In the genomic region with DNA sequence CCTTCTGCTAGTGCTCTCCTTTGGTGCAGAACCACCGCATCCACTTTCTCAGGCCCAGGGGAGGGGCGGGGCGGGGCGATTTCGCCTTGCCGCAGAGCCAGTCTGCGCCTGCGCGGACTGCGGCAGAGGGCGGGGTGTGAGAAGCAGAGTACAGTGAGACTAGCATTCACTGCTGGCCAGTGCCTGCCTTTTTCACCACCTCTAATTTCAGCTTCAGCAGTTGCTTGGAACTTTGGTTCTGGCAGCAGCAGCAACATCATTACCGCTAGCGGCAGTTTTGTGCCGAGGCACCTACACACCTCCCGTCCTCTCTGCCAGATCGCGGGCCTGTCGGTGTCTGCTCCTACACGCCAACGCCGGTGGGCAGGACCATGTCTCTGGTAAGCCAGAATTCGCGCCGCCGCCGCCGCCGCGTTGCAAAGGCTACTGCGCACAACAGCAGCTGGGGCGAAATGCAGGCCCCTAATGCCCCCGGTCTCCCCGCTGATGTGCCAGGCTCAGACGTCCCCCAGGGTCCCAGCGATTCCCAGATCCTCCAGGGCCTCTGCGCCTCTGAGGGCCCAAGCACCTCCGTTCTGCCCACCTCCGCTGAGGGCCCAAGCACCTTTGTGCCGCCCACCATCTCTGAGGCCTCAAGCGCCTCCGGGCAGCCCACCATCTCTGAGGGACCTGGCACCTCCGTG, we compare ENCODE assay signal across 8 cellular contexts. TPM values are rescaled to one million over a fixed set of nuclear protein-coding genes. Genes with fewer than 3 reads are reported as not detected.
DNase-seq lines count a peak whose midpoint lies in the region; ATAC-seq lines count a peak whose summit lies in the region.

Gene MAGEE1, plus strand, starts transcription at position 151 of the 683 bp plus-strand sequence. Its CDS starts 221 bp downstream, at position 372.

- peak within 1 kb of the TSS; percentile 92 for H3K27ac Mint-ChIP-seq in activated T-cell treated with anti-CD3 and anti-CD28 coated beads, Interleukin-2, amount 50 U/mL, for 72 hours
- peak within 1 kb of the TSS; percentile 67 to 97 (median 86) for H3K27ac Mint-ChIP-seq in naive B cell
- H3K27ac Mint-ChIP-seq in stimulated activated effector memory CD8-positive, alpha-beta T cell treated with anti-CD3 and anti-CD28 coated beads, Interleukin-12 subunit alpha, Interleukin-12 subunit beta, amount 100 ng/mL, for 72 hours: peak within 1 kb of the TSS; percentile 87

- ATAC-seq in HG03442 (IDR thresholded peaks at IDR 0.05; ENCODE audit: unreplicated experiment) (peak; percentile 89), naive B cell (ENCODE audit: low read depth in 2 of 2) (peak; percentile 81 to 82)
- peak; percentile 83 to 86 for ATAC-seq in activated T-cell treated with anti-CD3 and anti-CD28 coated beads, Interleukin-2, amount 50 U/mL, for 72 hours (replicated peaks in 1 of 2)
- peak; percentile 88 for ATAC-seq in stimulated activated effector memory CD8-positive, alpha-beta T cell treated with anti-CD3 and anti-CD28 coated beads, Interleukin-12 subunit alpha, Interleukin-12 subunit beta, amount 100 ng/mL, for 72 hours

- no peaks in the 10 kb centered on the region for H3K9me3 Mint-ChIP-seq in activated T-cell treated with anti-CD3 and anti-CD28 coated beads, Interleukin-2, amount 50 U/mL, for 72 hours
- H3K9me3 Mint-ChIP-seq in naive B cell: no peaks in the 10 kb centered on the region
- H3K9me3 Mint-ChIP-seq in stimulated activated effector memory CD8-positive, alpha-beta T cell treated with anti-CD3 and anti-CD28 coated beads, Interleukin-12 subunit alpha, Interleukin-12 subunit beta, amount 100 ng/mL, for 72 hours: no peaks in the 10 kb centered on the region

- peak within 1 kb of the TSS; percentile 90 to 98 for H3K4me3 Mint-ChIP-seq in activated T-cell treated with anti-CD3 and anti-CD28 coated beads, Interleukin-2, amount 50 U/mL, for 72 hours
- peak within 1 kb of the TSS; percentile 87 to 96 (median 92) for H3K4me3 Mint-ChIP-seq in naive B cell
- H3K4me3 Mint-ChIP-seq in stimulated activated effector memory CD8-positive, alpha-beta T cell treated with anti-CD3 and anti-CD28 coated beads, Interleukin-12 subunit alpha, Interleukin-12 subunit beta, amount 100 ng/mL, for 72 hours: peak within 1 kb of the TSS; percentile 86

- H3K4me1 Mint-ChIP-seq in activated T-cell treated with anti-CD3 and anti-CD28 coated beads, Interleukin-2, amount 50 U/mL, for 72 hours (ENCODE audit: low read depth): peaks cover 31% of the 10 kb centered on the region
- H3K4me1 Mint-ChIP-seq in naive B cell: peaks cover 0 to 7% (median 7%) of the 10 kb centered on the region in 3 donors
- peaks cover 25% of the 10 kb centered on the region for H3K4me1 Mint-ChIP-seq in stimulated activated effector memory CD8-positive, alpha-beta T cell treated with anti-CD3 and anti-CD28 coated beads, Interleukin-12 subunit alpha, Interleukin-12 subunit beta, amount 100 ng/mL, for 72 hours

- H3K36me3 Mint-ChIP-seq in activated T-cell treated with anti-CD3 and anti-CD28 coated beads, Interleukin-2, amount 50 U/mL, for 72 hours (ENCODE audit: insufficient read depth in 2 of 2): peaks cover 0 to 2% of the 10 kb centered on the region in 2 donors
- H3K36me3 Mint-ChIP-seq in naive B cell: no peaks in the 10 kb centered on the region
- peaks cover 5% of the 10 kb centered on the region for H3K36me3 Mint-ChIP-seq in stimulated activated effector memory CD8-positive, alpha-beta T cell treated with anti-CD3 and anti-CD28 coated beads, Interleukin-12 subunit alpha, Interleukin-12 subunit beta, amount 100 ng/mL, for 72 hours

- DNase-seq in Ammon's horn (ENCODE audit: low spot score): peak; percentile 82
- DNase-seq in GM19240 (ENCODE audit: insufficient read length, low spot score): peak; percentile 17
- DNase-seq in NCI-H82 treated with DMSO at 0.1 percent for 48 hours (lab: John Stamatoyannopoulos, UW; ENCODE audit: unreplicated experiment): peak; percentile 67
- DNase-seq in activated T-cell treated with anti-CD3 and anti-CD28 coated beads, Interleukin-2, amount 50 U/mL, for 72 hours: peak; percentile 73 to 75
- peak; percentile 13 for DNase-seq in fibroblast of gingiva (ENCODE audit: low read depth)
- DNase-seq in naive B cell: peak; percentile 75
- peak; percentile 53 to 81 for DNase-seq in stimulated activated effector memory CD8-positive, alpha-beta T cell treated with anti-CD3 and anti-CD28 coated beads, Interleukin-12 subunit alpha, Interleukin-12 subunit beta, amount 100 ng/mL, for 72 hours (ENCODE audit: low spot score in 2 of 2)

- peaks cover 27% of the 10 kb centered on the region for H3K27me3 Mint-ChIP-seq in activated T-cell treated with anti-CD3 and anti-CD28 coated beads, Interleukin-2, amount 50 U/mL, for 72 hours (ENCODE audit: low read depth)
- peaks cover 0 to under 1% (median 0%) of the 10 kb centered on the region in 3 donors for H3K27me3 Mint-ChIP-seq in naive B cell

RNA-seq across cellular contexts. Expression of gene MAGEE1, which starts in this region (rescaled TPM):
- total RNA-seq in activated T-cell treated with anti-CD3 and anti-CD28 coated beads, Interleukin-2, amount 50 U/mL, for 72 hours: 1 to 10 TPM; 3.3 to 3.6 TPM
- polyA plus RNA-seq in naive B cell (ENCODE audit: low read depth in 6 of 6): 1 to 10 TPM; 2.9 to 6.4 (median 3.7) TPM

Comparison
In these comparisons a context has a peak if more than half of its experiments do, and no peak if none do; other contexts are left out.
1. Peak in every context shown above with its lines: DNase-seq and ATAC-seq.
2. DNase-seq: peak in every context shown above with its lines; median percentile 82 in Ammon's horn; 75 in naive B cell; 74 in activated T-cell treated with anti-CD3 and anti-CD28 coated beads, Interleukin-2, amount 50 U/mL, for 72 hours; 67 in NCI-H82 treated with DMSO at 0.1 percent for 48 hours; 67 in stimulated activated effector memory CD8-positive, alpha-beta T cell treated with anti-CD3 and anti-CD28 coated beads, Interleukin-12 subunit alpha, Interleukin-12 subunit beta, amount 100 ng/mL, for 72 hours; 17 in GM19240; 13 in fibroblast of gingiva.